In the genomic region with DNA sequence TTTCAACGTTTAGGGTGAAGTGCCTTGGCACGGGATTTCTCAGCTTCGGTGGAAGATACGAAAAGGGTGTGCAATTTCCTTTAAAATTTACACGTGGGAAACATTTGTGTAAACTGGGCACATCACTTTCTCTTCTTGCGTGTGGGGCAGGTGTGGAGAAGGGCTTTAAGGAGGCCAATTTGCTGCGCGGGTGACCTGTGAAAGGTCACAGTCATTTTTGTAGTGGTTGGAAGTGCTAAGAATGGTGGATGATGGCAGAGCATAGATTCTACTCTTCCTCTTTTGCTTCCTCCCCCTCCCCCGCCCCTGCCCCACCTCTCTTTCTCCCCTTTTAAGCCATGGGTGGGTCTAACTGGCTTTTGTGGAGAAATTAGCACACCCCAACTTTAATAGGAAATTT, we compare ENCODE assay signal across 10 cellular contexts. TPM values are rescaled to one million over a fixed set of nuclear protein-coding genes. Genes with fewer than 3 reads are reported as not detected.
DNase-seq lines count a peak whose midpoint lies in the region; ATAC-seq and TF ChIP-seq lines count a peak whose summit lies in the region.
"Had no signal": no experiment of that assay in that cellular context is flagged by ENCODE, and none has a peak within 500 bp of the region (broad histone marks: within the 10 kb centered on the region; RNA-seq: fewer than 3 reads in every experiment).

No MANE protein-coding gene starts in this region.

- H3K4me3 ChIP-seq in astrocyte of the cerebellum (ENCODE audit: low read depth, low read length) (peak overlapping the region; percentile 55), liver (ENCODE audit: low read depth in 1 of 3, low read length in 3 of 3) (peak overlapping the region in 2 of 3 donors; percentile 40 to 45), thyroid gland (replicated peaks in 1 of 3) (peak overlapping the region in 2 of 3 donors; percentile 20 to 43)

- no peaks in the 10 kb centered on the region for H3K36me3 ChIP-seq in liver (ENCODE audit: control insufficient read depth in 4 of 4, insufficient read depth in 3 of 4, low read depth in 1 of 4, low read length in 3 of 4)
- no peaks in the 10 kb centered on the region for H3K36me3 ChIP-seq in thyroid gland

- in situ Hi-C loops in astrocyte of the cerebellum (cut with HindIII; ENCODE audit: low sequenced_read_pairs) = no loop called here

- 2% methylated on average over 9 of the region's 9 CpGs for WGBS in liver
- WGBS in thyroid gland, 2 donors = 13 to 21% methylated on average over 9 of the region's 9 CpGs

- H3K27me3 ChIP-seq in liver (ENCODE audit: control insufficient read depth in 4 of 4, insufficient read depth in 4 of 4, low read length in 3 of 4) (peaks cover 2 to 38% (median 11%) of the 10 kb centered on the region in 4 donors), thyroid gland (no peaks in the 10 kb centered on the region)

- TF ChIP-seq CTCF in astrocyte of the cerebellum (IDR thresholded peaks at IDR 0.05; ENCODE audit: low read depth, low read length, missing control alignments) (no peak), liver (IDR thresholded peaks at IDR 0.05; ENCODE audit: low read depth, low read length, missing input control) (no peak), thyroid gland (IDR thresholded peaks at IDR 0.05) (no peak)

- no peak overlapping the region for H3K9ac ChIP-seq in liver (ENCODE audit: low read depth in 1 of 2, low read length in 2 of 2)

- TF ChIP-seq POLR2A in thyroid gland (IDR thresholded peaks at IDR 0.05) = no peak
- TF ChIP-seq POLR2A in erythroblast (IDR thresholded peaks at IDR 0.05; ENCODE audit: low read length) = no peak

- peaks cover 4 to 23% (median 13%) of the 10 kb centered on the region in 4 donors for H3K4me1 ChIP-seq in liver (ENCODE audit: control insufficient read depth in 4 of 4, insufficient read depth in 4 of 4, low read length in 3 of 4)
- peaks cover 17 to 27% of the 10 kb centered on the region in 2 donors for H3K4me1 ChIP-seq in thyroid gland

- no peak overlapping the region for H3K27ac ChIP-seq in liver (ENCODE audit: low read depth in 1 of 2, low read length in 2 of 2)
- H3K27ac ChIP-seq in thyroid gland = peak overlapping the region; percentile 62 to 87 (median 75)
- H3K27ac ChIP-seq: C4-2B, RWPE1 had no signal

- no peak for TF ChIP-seq RAD21 in liver (IDR thresholded peaks at IDR 0.05)

- peaks cover 14% of the 10 kb centered on the region for H3K4me1 Mint-ChIP-seq in activated T-cell treated with anti-CD3 and anti-CD28 coated beads, Interleukin-2, amount 50 U/mL, for 4 hours (ENCODE audit: low read depth)

- intact Hi-C loops in thyroid gland (cut with DNase I) = no loop called here

- H3K4me3 Mint-ChIP-seq in activated T-cell treated with anti-CD3 and anti-CD28 coated beads, Interleukin-2, amount 50 U/mL, for 4 hours = peak overlapping the region; percentile 48

- no peaks in the 10 kb centered on the region for H3K36me3 Mint-ChIP-seq in activated T-cell treated with anti-CD3 and anti-CD28 coated beads, Interleukin-2, amount 50 U/mL, for 4 hours (ENCODE audit: insufficient read depth)

- no peak for DNase-seq in activated T-cell treated with anti-CD3 and anti-CD28 coated beads, Interleukin-2, amount 50 U/mL, for 4 hours
- DNase-seq in activated T-cell treated with anti-CD3 and anti-CD28 coated beads, Interleukin-2, amount 50 U/mL, for 48 hours = no peak
- no peak for DNase-seq in astrocyte of the cerebellum (ENCODE audit: low read depth)
- DNase-seq in thyroid gland = peak; percentile 16 to 27
- no peak for DNase-seq in GM19240 (ENCODE audit: insufficient read length, low spot score)
- no peak for DNase-seq in stimulated activated CD8-positive, alpha-beta memory T cell treated with anti-CD3 and anti-CD28 coated beads, Interleukin-4, amount 100 ng/mL, for 48 hours
- no peak for DNase-seq in erythroblast (lab: John Stamatoyannopoulos, UW)

- H3K9me3 Mint-ChIP-seq in activated T-cell treated with anti-CD3 and anti-CD28 coated beads, Interleukin-2, amount 50 U/mL, for 4 hours = peaks cover 9% of the 10 kb centered on the region

- H3K27me3 Mint-ChIP-seq in activated T-cell treated with anti-CD3 and anti-CD28 coated beads, Interleukin-2, amount 50 U/mL, for 4 hours (ENCODE audit: low read depth) = peaks cover 44% of the 10 kb centered on the region

- ATAC-seq in activated T-cell treated with anti-CD3 and anti-CD28 coated beads, Interleukin-2, amount 50 U/mL, for 4 hours = peak in 1 of 2 donors; percentile 18

- peaks cover 0 to 15% (median 0%) of the 10 kb centered on the region in 4 donors for H3K9me3 ChIP-seq in liver (ENCODE audit: control insufficient read depth in 4 of 4, low read length in 3 of 4)
- H3K9me3 ChIP-seq in thyroid gland = no peaks in the 10 kb centered on the region

TF ChIP-seq in liver, 16 proteins besides CTCF, POLR2A, EP300 and RAD21:
- TF ChIP-seq SP1 (IDR thresholded peaks at IDR 0.05) (no peak), RXRA (IDR thresholded peaks at IDR 0.05) (no peak), HNF4A (conservative IDR thresholded peaks at IDR 0.05) (no peak), JUND (IDR thresholded peaks at IDR 0.05) (no peak), HNF4G (IDR thresholded peaks at IDR 0.05) (no peak), GABPA (IDR thresholded peaks at IDR 0.05 in 1 of 2, conservative IDR thresholded peaks at IDR 0.05 in 1 of 2) (no peak), TAF1 (conservative IDR thresholded peaks at IDR 0.05) (no peak), YY1 (IDR thresholded peaks at IDR 0.05) (no peak), EGR1 (IDR thresholded peaks at IDR 0.05; ENCODE audit: low read depth in 2 of 2) (no peak), FOXA1 (IDR thresholded peaks at IDR 0.05) (no peak)
- TF ChIP-seq, protein P1, sequence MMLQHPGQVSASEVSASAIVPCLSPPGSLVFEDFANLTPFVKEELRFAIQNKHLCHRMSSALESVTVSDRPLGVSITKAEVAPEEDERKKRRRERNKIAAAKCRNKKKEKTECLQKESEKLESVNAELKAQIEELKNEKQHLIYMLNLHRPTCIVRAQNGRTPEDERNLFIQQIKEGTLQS (IDR thresholded peaks at IDR 0.05) = no peak
- TF ChIP-seq, protein P2, sequence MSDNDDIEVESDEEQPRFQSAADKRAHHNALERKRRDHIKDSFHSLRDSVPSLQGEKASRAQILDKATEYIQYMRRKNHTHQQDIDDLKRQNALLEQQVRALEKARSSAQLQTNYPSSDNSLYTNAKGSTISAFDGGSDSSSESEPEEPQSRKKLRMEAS (IDR thresholded peaks at IDR 0.05) = no peak
- TF ChIP-seq, protein P3, sequence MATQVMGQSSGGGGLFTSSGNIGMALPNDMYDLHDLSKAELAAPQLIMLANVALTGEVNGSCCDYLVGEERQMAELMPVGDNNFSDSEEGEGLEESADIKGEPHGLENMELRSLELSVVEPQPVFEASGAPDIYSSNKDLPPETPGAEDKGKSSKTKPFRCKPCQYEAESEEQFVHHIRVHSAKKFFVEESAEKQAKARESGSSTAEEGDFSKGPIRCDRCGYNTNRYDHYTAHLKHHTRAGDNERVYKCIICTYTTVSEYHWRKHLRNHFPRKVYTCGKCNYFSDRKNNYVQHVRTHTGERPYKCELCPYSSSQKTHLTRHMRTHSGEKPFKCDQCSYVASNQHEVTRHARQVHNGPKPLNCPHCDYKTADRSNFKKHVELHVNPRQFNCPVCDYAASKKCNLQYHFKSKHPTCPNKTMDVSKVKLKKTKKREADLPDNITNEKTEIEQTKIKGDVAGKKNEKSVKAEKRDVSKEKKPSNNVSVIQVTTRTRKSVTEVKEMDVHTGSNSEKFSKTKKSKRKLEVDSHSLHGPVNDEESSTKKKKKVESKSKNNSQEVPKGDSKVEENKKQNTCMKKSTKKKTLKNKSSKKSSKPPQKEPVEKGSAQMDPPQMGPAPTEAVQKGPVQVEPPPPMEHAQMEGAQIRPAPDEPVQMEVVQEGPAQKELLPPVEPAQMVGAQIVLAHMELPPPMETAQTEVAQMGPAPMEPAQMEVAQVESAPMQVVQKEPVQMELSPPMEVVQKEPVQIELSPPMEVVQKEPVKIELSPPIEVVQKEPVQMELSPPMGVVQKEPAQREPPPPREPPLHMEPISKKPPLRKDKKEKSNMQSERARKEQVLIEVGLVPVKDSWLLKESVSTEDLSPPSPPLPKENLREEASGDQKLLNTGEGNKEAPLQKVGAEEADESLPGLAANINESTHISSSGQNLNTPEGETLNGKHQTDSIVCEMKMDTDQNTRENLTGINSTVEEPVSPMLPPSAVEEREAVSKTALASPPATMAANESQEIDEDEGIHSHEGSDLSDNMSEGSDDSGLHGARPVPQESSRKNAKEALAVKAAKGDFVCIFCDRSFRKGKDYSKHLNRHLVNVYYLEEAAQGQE (IDR thresholded peaks at IDR 0.05) = no peak

RNA-seq across cellular contexts. Expression of a gene that starts 7.2 kb away (rescaled TPM):
- total RNA-seq in activated T-cell treated with anti-CD3 and anti-CD28 coated beads, Interleukin-2, amount 50 U/mL, for 4 hours = under 1 TPM in 2 of 3 donors, not detected in 1; 0.03 TPM
- total RNA-seq in liver (under 1 TPM; under 0.01 TPM), thyroid gland (1 to 10 TPM; 1.9 to 7.4 (median 4.0) TPM)
- under 1 TPM in 1 of 2 donors, not detected in 1; under 0.01 TPM for polyA plus RNA-seq in liver

Comparison
In these comparisons a context has a peak if more than half of its experiments do, and no peak if none do; other contexts are left out.
1. DNase-seq: peak in thyroid gland (2 of 2); none in activated T-cell treated with anti-CD3 and anti-CD28 coated beads, Interleukin-2, amount 50 U/mL, for 4 hours (single experiment), activated T-cell treated with anti-CD3 and anti-CD28 coated beads, Interleukin-2, amount 50 U/mL, for 48 hours (0 of 2), astrocyte of the cerebellum (single experiment), GM19240 (single experiment), stimulated activated CD8-positive, alpha-beta memory T cell treated with anti-CD3 and anti-CD28 coated beads, Interleukin-4, amount 100 ng/mL, for 48 hours (single experiment) and erythroblast (0 of 2).
2. H3K27ac ChIP-seq: peak in thyroid gland (3 of 3); none in liver (0 of 2).
3. Peak in every context shown above with its lines, with median percentiles within 50 percentile points of each other: H3K4me3 ChIP-seq.